ENCODE assay signal across 21 cellular contexts in the genomic region with DNA sequence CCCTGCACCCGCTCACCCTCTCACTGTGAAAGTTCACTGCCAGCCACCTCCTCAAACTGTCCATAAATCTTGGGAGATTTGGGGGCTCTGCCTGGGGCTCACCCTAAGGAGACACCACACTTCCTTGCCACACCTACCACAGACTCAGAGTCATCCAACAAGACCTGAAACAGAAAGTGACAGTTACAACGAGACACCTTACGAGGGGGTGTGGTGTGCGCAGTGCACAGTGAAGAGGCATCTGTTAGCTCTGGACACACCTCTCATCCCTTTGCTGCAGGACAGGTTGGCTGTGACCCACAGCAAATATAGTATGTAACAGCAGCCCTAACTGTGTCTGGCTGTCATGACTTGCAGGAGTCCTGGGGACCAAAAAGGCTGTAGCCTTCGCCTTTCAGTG.
A peak's percentile ranks its signal among the peaks of the same experiment; 100 is the strongest.
DNase-seq lines count a peak whose midpoint lies in the region; ATAC-seq and TF ChIP-seq lines count a peak whose summit lies in the region.
"Had no signal": no experiment of that assay in that cellular context is flagged by ENCODE, and none has a peak within 500 bp of the region (broad histone marks: within the 10 kb centered on the region; RNA-seq: fewer than 3 reads in every experiment).

No MANE protein-coding gene starts in this region.

- TF ChIP-seq CTCF in type B pancreatic cell (conservative IDR thresholded peaks at IDR 0.05) (no peak), esophagus squamous epithelium (IDR thresholded peaks at IDR 0.05) (no peak)

- no peaks in the 10 kb centered on the region for H3K4me1 ChIP-seq in esophagus squamous epithelium
- H3K4me1 ChIP-seq: Caco-2, Peyer's patch, tibial nerve had no signal

- no peak for DNase-seq in activated naive CD4-positive, alpha-beta T cell treated with anti-CD3 and anti-CD28 coated beads, Interleukin-2, amount 50 U/mL, for 72 hours (ENCODE audit: low spot score in 2 of 2)
- DNase-seq in activated naive CD4-positive, alpha-beta T cell treated with Interleukin-2 at 50 U/mL for 16 hours = no peak
- DNase-seq in type B pancreatic cell (ENCODE audit: extremely low spot score, unreplicated experiment) (no peak), esophagus squamous epithelium (lab: John Stamatoyannopoulos, UW) (no peak)
- no peak for DNase-seq in stimulated activated CD4-positive, alpha-beta T cell treated with anti-CD3 and anti-CD28 coated beads, Interleukin-1b, Interleukin-23, amount 100 ng/mL, for 48 hours
- DNase-seq: activated B cell treated with CpG ODN at 0.5 μM for 24 hours; aorta; Caco-2; H7; NCI-H1417; Peyer's patch; stimulated activated CD4-positive, alpha-beta T cell treated with anti-CD3 and anti-CD28 coated beads, Interleukin-2, amount 100 ng/mL, for 48 hours had no signal

- H3K27me3 Mint-ChIP-seq in T-helper 1 cell treated with Interleukin-12 subunit alpha and Interleukin-12 subunit beta and Interleukin-4 antibody, amounts not matched to agents 30 μg/mL and 1 μg/mL, for 36 hours (ENCODE audit: low read depth) = peaks cover 13% of the 10 kb centered on the region
- H3K27me3 Mint-ChIP-seq in type B pancreatic cell = peaks cover 3% of the 10 kb centered on the region
- H3K27me3 Mint-ChIP-seq: dendritic cell treated with granulocyte-macrophage colony-stimulating factor and Interleukin-4, amounts not matched to agents 40 ng/mL and 50 ng/mL, for 4 days had no signal

- intact Hi-C loops in esophagus squamous epithelium (cut with DNase I) = no loop called here

- no peaks in the 10 kb centered on the region for H3K9me3 ChIP-seq in esophagus squamous epithelium
- H3K9me3 ChIP-seq: Caco-2, neutrophil, Peyer's patch, tibial nerve had no signal

- H3K36me3 Mint-ChIP-seq in activated naive CD4-positive, alpha-beta T cell treated with anti-CD3 and anti-CD28 coated beads, Interleukin-2, amount 50 U/mL, for 72 hours = peaks cover 5 to 6% of the 10 kb centered on the region in 2 donors
- H3K36me3 Mint-ChIP-seq in T-helper 1 cell treated with Interleukin-12 subunit alpha and Interleukin-12 subunit beta and Interleukin-4 antibody, amounts not matched to agents 30 μg/mL and 1 μg/mL, for 36 hours (ENCODE audit: low read depth) = peaks cover 8% of the 10 kb centered on the region
- H3K36me3 Mint-ChIP-seq in type B pancreatic cell = no peaks in the 10 kb centered on the region

- H3K9me3 Mint-ChIP-seq in activated naive CD4-positive, alpha-beta T cell treated with anti-CD3 and anti-CD28 coated beads, Interleukin-2, amount 50 U/mL, for 72 hours = peaks cover 0 to 16% of the 10 kb centered on the region in 2 donors
- peaks cover 8% of the 10 kb centered on the region for H3K9me3 Mint-ChIP-seq in T-helper 1 cell treated with Interleukin-12 subunit alpha and Interleukin-12 subunit beta and Interleukin-4 antibody, amounts not matched to agents 30 μg/mL and 1 μg/mL, for 36 hours
- peaks cover 7% of the 10 kb centered on the region for H3K9me3 Mint-ChIP-seq in type B pancreatic cell

- H3K27ac Mint-ChIP-seq in activated naive CD4-positive, alpha-beta T cell treated with anti-CD3 and anti-CD28 coated beads, Interleukin-2, amount 50 U/mL, for 72 hours = no peak overlapping the region
- H3K27ac Mint-ChIP-seq in T-helper 1 cell treated with Interleukin-12 subunit alpha and Interleukin-12 subunit beta and Interleukin-4 antibody, amounts not matched to agents 30 μg/mL and 1 μg/mL, for 36 hours = peak overlapping the region; percentile 19
- peak overlapping the region; percentile 16 for H3K27ac Mint-ChIP-seq in type B pancreatic cell
- H3K27ac Mint-ChIP-seq: activated B cell treated with CpG ODN at 0.5 μM for 24 hours; dendritic cell treated with granulocyte-macrophage colony-stimulating factor and Interleukin-4, amounts not matched to agents 40 ng/mL and 50 ng/mL, for 4 days had no signal

- no peak overlapping the region for H3K4me3 Mint-ChIP-seq in T-helper 1 cell treated with Interleukin-12 subunit alpha and Interleukin-12 subunit beta and Interleukin-4 antibody, amounts not matched to agents 30 μg/mL and 1 μg/mL, for 36 hours
- H3K4me3 Mint-ChIP-seq in type B pancreatic cell = no peak overlapping the region
- H3K4me3 Mint-ChIP-seq: activated B cell treated with CpG ODN at 0.5 μM for 24 hours; dendritic cell treated with granulocyte-macrophage colony-stimulating factor and Interleukin-4, amounts not matched to agents 40 ng/mL and 50 ng/mL, for 4 days had no signal

- peaks cover 0 to 3% (median 0%) of the 10 kb centered on the region in 4 donors for H3K27me3 ChIP-seq in esophagus squamous epithelium
- H3K27me3 ChIP-seq: neutrophil, Peyer's patch, tibial nerve had no signal

- no peaks in the 10 kb centered on the region for H3K36me3 ChIP-seq in esophagus squamous epithelium
- H3K36me3 ChIP-seq: neutrophil, Peyer's patch, tibial nerve had no signal

- H3K4me1 Mint-ChIP-seq in T-helper 1 cell treated with Interleukin-12 subunit alpha and Interleukin-12 subunit beta and Interleukin-4 antibody, amounts not matched to agents 30 μg/mL and 1 μg/mL, for 36 hours (ENCODE audit: low read depth) = peaks cover 13% of the 10 kb centered on the region
- H3K4me1 Mint-ChIP-seq in type B pancreatic cell (ENCODE audit: unreplicated experiment) = no peaks in the 10 kb centered on the region

- ATAC-seq in activated naive CD4-positive, alpha-beta T cell treated with anti-CD3 and anti-CD28 coated beads, Interleukin-2, amount 50 U/mL, for 72 hours = peak; percentile 41 to 73
- ATAC-seq in GM21717 (IDR thresholded peaks at IDR 0.05; ENCODE audit: unreplicated experiment) (peak; percentile 88), HG02588 (IDR thresholded peaks at IDR 0.05; ENCODE audit: unreplicated experiment) (no peak)
- ATAC-seq: sciatic nerve had no signal

- WGBS in esophagus squamous epithelium, 2 donors = 65 to 86% methylated on average over 4 to 5 of the region's 5 CpGs

- no peak overlapping the region for H3K27ac ChIP-seq in esophagus squamous epithelium
- H3K27ac ChIP-seq: HL-60, KMS-11, neutrophil, Peyer's patch, tibial nerve had no signal

- no peak overlapping the region for H3K4me3 ChIP-seq in esophagus squamous epithelium
- H3K4me3 ChIP-seq: Peyer's patch, tibial nerve had no signal

- TF ChIP-seq POLR2A in esophagus squamous epithelium (IDR thresholded peaks at IDR 0.05) = no peak

Comparison
In these comparisons a context has a peak if more than half of its experiments do, and no peak if none do; other contexts are left out.
1. H3K27ac Mint-ChIP-seq: peak in T-helper 1 cell treated with Interleukin-12 subunit alpha and Interleukin-12 subunit beta and Interleukin-4 antibody, amounts not matched to agents 30 μg/mL and 1 μg/mL, for 36 hours (single experiment) and type B pancreatic cell (single experiment); none in activated naive CD4-positive, alpha-beta T cell treated with anti-CD3 and anti-CD28 coated beads, Interleukin-2, amount 50 U/mL, for 72 hours (0 of 2).